ENCODE assay signal across 8 cellular contexts in genomic region chr17:77089118-77089477, GRCh38. TPM values are rescaled to one million over a fixed set of nuclear protein-coding genes. Genes with fewer than 3 reads are reported as not detected.
A peak's percentile ranks its signal among the peaks of the same experiment; 100 is the strongest.
DNase-seq lines count a peak whose midpoint lies in the region; ATAC-seq and TF ChIP-seq lines count a peak whose summit lies in the region.

No MANE protein-coding gene starts in this region.

- H3K4me1 Mint-ChIP-seq in T-helper 1 cell treated with Interleukin-12 subunit alpha and Interleukin-12 subunit beta and Interleukin-4 antibody, amounts not matched to agents 30 μg/mL and 1 μg/mL, for 36 hours (ENCODE audit: low read depth), result peaks cover 38% of the 10 kb centered on the region
- H3K4me1 Mint-ChIP-seq in activated T-helper 1 cell treated with anti-CD3 and anti-CD28 coated beads, Interleukin-12 subunit alpha, Interleukin-12 subunit beta, Interleukin-2, Interleukin-4 antibody, amounts not matched to agents 30 ng/mL and 10 ng/mL and 1 ng/mL, durations not matched to agents 14 hours and 24 hours and 36 hours (ENCODE audit: low read depth), result peaks cover 39% of the 10 kb centered on the region

- ATAC-seq in left ventricle myocardium superior (peak; percentile 8), GM19035 (IDR thresholded peaks at IDR 0.05; ENCODE audit: unreplicated experiment) (no peak)

- DNase-seq in T-helper 1 cell (no peak), left ventricle myocardium superior (no peak), GM13977 (ENCODE audit: low spot score) (no peak), hippocampal formation (lab: John Stamatoyannopoulos, UW) (no peak)
- DNase-seq in activated T-helper 1 cell treated with anti-CD3 and anti-CD28 coated beads, Interleukin-12 subunit alpha, Interleukin-12 subunit beta, Interleukin-2, Interleukin-4 antibody, amounts not matched to agents 30 ng/mL and 10 ng/mL and 1 ng/mL, durations not matched to agents 14 hours and 24 hours and 36 hours (ENCODE audit: low spot score), result no peak

- peaks cover 29% of the 10 kb centered on the region for H3K36me3 ChIP-seq in skeletal muscle satellite cell (ENCODE audit: insufficient read depth, low read length)

- peak overlapping the region; percentile 96 for H3K4me3 Mint-ChIP-seq in T-helper 1 cell treated with Interleukin-12 subunit alpha and Interleukin-12 subunit beta and Interleukin-4 antibody, amounts not matched to agents 30 μg/mL and 1 μg/mL, for 36 hours
- peak overlapping the region; percentile 91 for H3K4me3 Mint-ChIP-seq in activated T-helper 1 cell treated with anti-CD3 and anti-CD28 coated beads, Interleukin-12 subunit alpha, Interleukin-12 subunit beta, Interleukin-2, Interleukin-4 antibody, amounts not matched to agents 30 ng/mL and 10 ng/mL and 1 ng/mL, durations not matched to agents 14 hours and 24 hours and 36 hours

- no peaks in the 10 kb centered on the region for H3K27me3 ChIP-seq in skeletal muscle satellite cell (ENCODE audit: control insufficient read depth, insufficient read depth, low read length)

- H3K27ac Mint-ChIP-seq in T-helper 1 cell treated with Interleukin-12 subunit alpha and Interleukin-12 subunit beta and Interleukin-4 antibody, amounts not matched to agents 30 μg/mL and 1 μg/mL, for 36 hours, result peak overlapping the region; percentile 98
- H3K27ac Mint-ChIP-seq in activated T-helper 1 cell treated with anti-CD3 and anti-CD28 coated beads, Interleukin-12 subunit alpha, Interleukin-12 subunit beta, Interleukin-2, Interleukin-4 antibody, amounts not matched to agents 30 ng/mL and 10 ng/mL and 1 ng/mL, durations not matched to agents 14 hours and 24 hours and 36 hours, result peak overlapping the region; percentile 94

- intact Hi-C loops in activated T-helper 1 cell treated with anti-CD3 and anti-CD28 coated beads, Interleukin-12 subunit alpha, Interleukin-12 subunit beta, Interleukin-2, Interleukin-4 antibody, amounts not matched to agents 30 ng/mL and 10 ng/mL and 1 ng/mL, durations not matched to agents 14 hours and 24 hours and 36 hours (cut with micrococcal nuclease), result loop anchor here (2.0 kb wide), 3 partner anchors 40 to 352 kb away; partner anchors contain the start of gene SRSF2
- intact Hi-C loops in left ventricle myocardium superior (cut with micrococcal nuclease), result loop anchor here (5.0 kb wide), 1 partner anchor 158 kb away; no protein-coding TSS in a partner anchor

- H3K4me3 ChIP-seq in skeletal muscle satellite cell (ENCODE audit: low read length), result peak overlapping the region; percentile 87

- no peaks in the 10 kb centered on the region for H3K9me3 ChIP-seq in skeletal muscle satellite cell (replicated peaks; ENCODE audit: low read length)

- no peak for TF ChIP-seq CTCF in GM13977 (IDR thresholded peaks at IDR 0.05; ENCODE audit: extremely low read depth, insufficient read depth, missing control alignments)

- H3K9me3 Mint-ChIP-seq in T-helper 1 cell treated with Interleukin-12 subunit alpha and Interleukin-12 subunit beta and Interleukin-4 antibody, amounts not matched to agents 30 μg/mL and 1 μg/mL, for 36 hours, result no peaks in the 10 kb centered on the region
- no peaks in the 10 kb centered on the region for H3K9me3 Mint-ChIP-seq in activated T-helper 1 cell treated with anti-CD3 and anti-CD28 coated beads, Interleukin-12 subunit alpha, Interleukin-12 subunit beta, Interleukin-2, Interleukin-4 antibody, amounts not matched to agents 30 ng/mL and 10 ng/mL and 1 ng/mL, durations not matched to agents 14 hours and 24 hours and 36 hours

- in situ Hi-C loops in GM13977 (cut with MboI; ENCODE audit: low pct_unique_long_range_greater_than_20kb, low sequenced_read_pairs, unreplicated experiment), result no loop called here

- peaks cover 17% of the 10 kb centered on the region for H3K4me1 ChIP-seq in skeletal muscle satellite cell (ENCODE audit: control insufficient read depth, insufficient read depth, low read length)

- peak overlapping the region; percentile 98 for H3K9ac ChIP-seq in skeletal muscle satellite cell (ENCODE audit: low read depth, low read length)

- peak overlapping the region; percentile 96 for H3K4me2 ChIP-seq in skeletal muscle satellite cell (ENCODE audit: low read length)

- H3K27me3 Mint-ChIP-seq in T-helper 1 cell treated with Interleukin-12 subunit alpha and Interleukin-12 subunit beta and Interleukin-4 antibody, amounts not matched to agents 30 μg/mL and 1 μg/mL, for 36 hours (ENCODE audit: low read depth), result peaks cover 6% of the 10 kb centered on the region
- H3K27me3 Mint-ChIP-seq in activated T-helper 1 cell treated with anti-CD3 and anti-CD28 coated beads, Interleukin-12 subunit alpha, Interleukin-12 subunit beta, Interleukin-2, Interleukin-4 antibody, amounts not matched to agents 30 ng/mL and 10 ng/mL and 1 ng/mL, durations not matched to agents 14 hours and 24 hours and 36 hours (ENCODE audit: insufficient read depth), result peaks cover 3% of the 10 kb centered on the region

- peaks cover 35% of the 10 kb centered on the region for H3K36me3 Mint-ChIP-seq in T-helper 1 cell treated with Interleukin-12 subunit alpha and Interleukin-12 subunit beta and Interleukin-4 antibody, amounts not matched to agents 30 μg/mL and 1 μg/mL, for 36 hours (ENCODE audit: low read depth)
- peaks cover 30% of the 10 kb centered on the region for H3K36me3 Mint-ChIP-seq in activated T-helper 1 cell treated with anti-CD3 and anti-CD28 coated beads, Interleukin-12 subunit alpha, Interleukin-12 subunit beta, Interleukin-2, Interleukin-4 antibody, amounts not matched to agents 30 ng/mL and 10 ng/mL and 1 ng/mL, durations not matched to agents 14 hours and 24 hours and 36 hours (ENCODE audit: low read depth)

RNA-seq across cellular contexts. Expression of gene SEC14L1, which starts 51.7 kb away (rescaled TPM):
- 77.6 and 81.9 TPM in 2 replicates for total RNA-seq in activated T-helper 1 cell treated with anti-CD3 and anti-CD28 coated beads, Interleukin-12 subunit alpha, Interleukin-12 subunit beta, Interleukin-2, Interleukin-4 antibody, amounts not matched to agents 30 ng/mL and 10 ng/mL and 1 ng/mL, durations not matched to agents 14 hours and 24 hours and 36 hours
- 71.4 TPM for total RNA-seq in left ventricle myocardium superior
- 25.1 and 27.9 TPM in 2 replicates for total RNA-seq in skeletal muscle satellite cell (2012; rRNA removed)
